ENCODE assay signal across 10 cellular contexts in genomic region chr1:79496129-79496528, GRCh38.
"Had no signal": no experiment of that assay in that cellular context is flagged by ENCODE, and none has a peak within 500 bp of the region (broad histone marks: within the 10 kb centered on the region; RNA-seq: fewer than 3 reads in every experiment).

No MANE protein-coding gene starts in this region.

- H3K9me3 Mint-ChIP-seq: HFFc6 had no signal

- H2AFZ ChIP-seq: GM23248 had no signal

- H3K4me3 ChIP-seq: GM23248, HAP-1, K562 had no signal

- H3K4me3 Mint-ChIP-seq: HFFc6 had no signal

- H3K36me3 ChIP-seq: HAP-1 had no signal

- H3K9me3 ChIP-seq: HAP-1 had no signal

- H3K27ac ChIP-seq: GM23248, HL-60 had no signal

- H3K27ac Mint-ChIP-seq: HFFc6 had no signal

- DNase-seq: GM23248, GOT3, H7, HFFc6, IMR-90 had no signal

- H3K4me1 ChIP-seq: HAP-1 had no signal

- H3K9ac ChIP-seq: GM23248 had no signal

- ATAC-seq: HCT116, HepG2, K562 had no signal
